In the genomic region with DNA sequence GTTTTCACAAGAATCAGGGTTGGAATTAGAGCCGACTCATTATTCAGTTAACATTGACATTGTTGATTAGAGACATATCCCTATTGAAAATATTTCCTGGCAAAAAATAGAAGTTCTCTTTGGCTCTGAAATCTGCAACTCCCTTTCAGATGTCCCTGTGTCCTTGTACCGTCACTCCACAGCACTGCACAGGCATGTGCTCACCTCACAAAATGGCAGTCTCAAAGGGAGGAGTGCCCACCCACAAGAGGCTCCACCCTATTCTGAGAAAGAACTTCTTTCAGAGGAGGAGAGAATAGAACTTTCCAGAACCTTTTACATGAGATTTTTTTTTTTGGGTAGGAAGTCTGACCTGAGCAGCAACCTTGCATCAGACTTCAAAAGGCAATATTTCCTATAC, we compare ENCODE assay signal across 24 cellular contexts.
"Had no signal": no experiment of that assay in that cellular context is flagged by ENCODE, and none has a peak within 500 bp of the region (broad histone marks: within the 10 kb centered on the region; RNA-seq: fewer than 3 reads in every experiment).

No MANE protein-coding gene starts in this region.

- H3K4me1 ChIP-seq: esophagus muscularis mucosa, gastrocnemius medialis, heart right ventricle, left lung, lower lobe of right lung had no signal

- H3K27ac ChIP-seq: coronary artery, dorsolateral prefrontal cortex, esophagus muscularis mucosa, gastrocnemius medialis, heart right ventricle, left lung, lower lobe of right lung had no signal

- H3K9me3 ChIP-seq: esophagus muscularis mucosa, gastrocnemius medialis, mucosa of descending colon had no signal

- H3K4me1 Mint-ChIP-seq: mesothelial cell of epicardium had no signal

- DNase-seq: dermis blood vessel endothelial cell; dorsolateral prefrontal cortex; effector CD4-positive, alpha-beta T cell; effector memory CD4-positive, alpha-beta T cell; foreskin melanocyte; gastrocnemius medialis; glutamatergic neuron; head of caudate nucleus; heart right ventricle; hippocampal formation; left cardiac atrium; left lung; left ventricle myocardium superior; lower lobe of right lung; mesenchymal stem cell; mucosa of descending colon; naive B cell had no signal

- H3K4me3 Mint-ChIP-seq: mesothelial cell of epicardium, naive B cell had no signal

- H3K27me3 ChIP-seq: esophagus muscularis mucosa, gastrocnemius medialis, heart right ventricle, left lung had no signal

- H3K36me3 ChIP-seq: esophagus muscularis mucosa, gastrocnemius medialis, heart right ventricle, left lung, lower lobe of right lung had no signal

- H3K4me3 ChIP-seq: coronary artery, dorsolateral prefrontal cortex, esophagus muscularis mucosa, gastrocnemius medialis, heart right ventricle, left lung, lower lobe of right lung, mucosa of descending colon had no signal

- FAIRE-seq: colon, endothelial cell of umbilical vein, islet of Langerhans, keratinocyte had no signal

- H3K27ac Mint-ChIP-seq: mesothelial cell of epicardium, naive B cell had no signal

- ATAC-seq: gastrocnemius medialis, heart right ventricle, left cardiac atrium, left lung, left ventricle myocardium superior, lower lobe of right lung, mucosa of descending colon had no signal
